In genomic region chrX:23732704-23733103, GRCh38 we compare ENCODE assay signal across 11 cellular contexts. TPM values are rescaled to one million over a fixed set of nuclear protein-coding genes. Genes with fewer than 3 reads are reported as not detected.
DNase-seq lines count a peak whose midpoint lies in the region; ATAC-seq, FAIRE-seq and TF ChIP-seq lines count a peak whose summit lies in the region.
"Had no signal": no experiment of that assay in that cellular context is flagged by ENCODE, and none has a peak within 500 bp of the region (broad histone marks: within the 10 kb centered on the region; RNA-seq: fewer than 3 reads in every experiment).

No MANE protein-coding gene starts in this region.

- H3K4me1 ChIP-seq in A549, result 0 out of 3 replicates have a peak, but pooled peaks cover 4% of the 10 kb centered on the region
- H3K4me1 ChIP-seq: neural progenitor cell had no signal

- no peak overlapping the region for H3K4me3 ChIP-seq in A549
- H3K4me3 ChIP-seq: neural progenitor cell had no signal

- DNase-seq in A549 (ENCODE audit: low read depth in 1 of 2, low spot score in 1 of 2) (no peak), MV-4-11 (lab: John Stamatoyannopoulos, UW) (peak; percentile 75), putamen (ENCODE audit: low spot score) (no peak), middle frontal gyrus (ENCODE audit: extremely low spot score, low spot score) (no peak), RCC 7860 (ENCODE audit: low spot score) (no peak), NCI-H1417 treated with DMSO at 0.1 percent for 48 hours (lab: John Stamatoyannopoulos, UW) (no peak)
- DNase-seq: amniotic stem cell had no signal

- H3K4me2 ChIP-seq in A549, result no peak overlapping the region
- H3K4me2 ChIP-seq: neural progenitor cell had no signal

- POLR2A ChIA-PET in A549 (lab: Yijun Ruan, JAX), result no interaction called here

- WGBS in A549 (ENCODE audit: missing lambda C conversion rate), result 79% methylated on average over 5 of the region's 5 CpGs

- no peak for TF ChIP-seq CTCF in A549 (IDR thresholded peaks at IDR 0.05)

- H3K27ac ChIP-seq in A549, result no peak overlapping the region
- H3K27ac ChIP-seq: C4-2B, neural progenitor cell had no signal

- CTCF ChIA-PET in A549 (lab: Yijun Ruan, JAX), result interaction anchor here (0.7 kb wide), 1 partner anchor 24 kb away, joined by 3 read pairs; no protein-coding TSS in a partner anchor

- ATAC-seq in A549, result no peak
- peak; percentile 87 for ATAC-seq in GM18873 (IDR thresholded peaks at IDR 0.05; ENCODE audit: low FRiP score, unreplicated experiment)
- ATAC-seq in HG02798 (IDR thresholded peaks at IDR 0.05; ENCODE audit: poor library complexity, unreplicated experiment), result peak; percentile 69

- FAIRE-seq in A549 (lab: Jason Lieb, UNC), result peak; percentile 94
- no peak for FAIRE-seq in RCC 7860 (lab: Jason Lieb, UNC)

- no peak for TF ChIP-seq RAD21 in A549 (conservative IDR thresholded peaks at IDR 0.05 in 1 of 2, IDR thresholded peaks at IDR 0.05 in 1 of 2)

- H3K9me3 ChIP-seq in A549, result no peaks in the 10 kb centered on the region

- TF ChIP-seq EP300 in A549 (IDR thresholded peaks at IDR 0.05), result no peak

- TF ChIP-seq POLR2A in A549 (IDR thresholded peaks at IDR 0.05; ENCODE audit: low read length), result no peak

TF ChIP-seq in A549, 52 proteins besides CTCF, POLR2A, EP300 and RAD21:
- no peak for TF ChIP-seq FOSB (CRISPR knock-in tag; IDR thresholded peaks at IDR 0.05)
- TF ChIP-seq CHD4 (IDR thresholded peaks at IDR 0.05; ENCODE audit: borderline replicate concordance), result no peak
- TF ChIP-seq EHF (CRISPR knock-in tag; IDR thresholded peaks at IDR 0.05), result no peak
- no peak for TF ChIP-seq ZNF302 (CRISPR knock-in tag; IDR thresholded peaks at IDR 0.05)
- TF ChIP-seq MAX (IDR thresholded peaks at IDR 0.05), result no peak
- TF ChIP-seq EHMT2 (IDR thresholded peaks at IDR 0.05; ENCODE audit: low read depth), result no peak
- TF ChIP-seq NFE2L2 (conservative IDR thresholded peaks at IDR 0.05; ENCODE audit: low read length), result no peak
- no peak for TF ChIP-seq JUNB (IDR thresholded peaks at IDR 0.05)
- TF ChIP-seq ZSCAN20 (CRISPR knock-in tag; IDR thresholded peaks at IDR 0.05), result no peak
- TF ChIP-seq ZC3H11A (IDR thresholded peaks at IDR 0.05), result no peak

RNA-seq across cellular contexts. Expression of gene ACOT9, which starts 10.4 kb away (rescaled TPM):
- 83.0 and 110 TPM in 2 replicates for polyA plus RNA-seq in A549 (2011; rRNA removed)
- 43.1 and 45.1 TPM in 2 replicates for polyA plus RNA-seq in A549 (2012; cell fraction: cytosol; rRNA removed)
- 43.6 and 65.1 TPM in 2 replicates for polyA plus RNA-seq in A549 (2012; cell fraction: nucleus; rRNA removed)
- 87.0 to 91.2 TPM (median 87.3 TPM) in 3 replicates for polyA plus RNA-seq in A549 (2017; fragmentation: RNase III; extraction: RNeasy Plus Mini Kit Qiagen cat#74134 plus additional on column Dnase treatment)
- polyA minus RNA-seq in A549 (2011; rRNA and poly(A)+ RNA removed), result 31.7 and 35.7 TPM in 2 replicates

RNA-seq across cellular contexts. Expression of gene SAT1, which starts 50.3 kb away (rescaled TPM):
- polyA plus RNA-seq in A549 (2011; rRNA removed), result 2,314 and 3,185 TPM in 2 replicates
- 394 and 479 TPM in 2 replicates for polyA plus RNA-seq in A549 (2012; cell fraction: cytosol; rRNA removed)
- 830 and 1,625 TPM in 2 replicates for polyA plus RNA-seq in A549 (2012; cell fraction: nucleus; rRNA removed)
- 458 to 607 TPM (median 585 TPM) in 3 replicates for polyA plus RNA-seq in A549 (2017; fragmentation: RNase III; extraction: RNeasy Plus Mini Kit Qiagen cat#74134 plus additional on column Dnase treatment)
- 644 and 676 TPM in 2 replicates for polyA minus RNA-seq in A549 (2011; rRNA and poly(A)+ RNA removed)

Comparison
In these comparisons a context has a peak if more than half of its experiments do, and no peak if none do; other contexts are left out.
1. ATAC-seq: peak in GM18873 (single experiment) and HG02798 (single experiment); none in A549 (0 of 2).